ENCODE assay signal across 12 cellular contexts in the genomic region with DNA sequence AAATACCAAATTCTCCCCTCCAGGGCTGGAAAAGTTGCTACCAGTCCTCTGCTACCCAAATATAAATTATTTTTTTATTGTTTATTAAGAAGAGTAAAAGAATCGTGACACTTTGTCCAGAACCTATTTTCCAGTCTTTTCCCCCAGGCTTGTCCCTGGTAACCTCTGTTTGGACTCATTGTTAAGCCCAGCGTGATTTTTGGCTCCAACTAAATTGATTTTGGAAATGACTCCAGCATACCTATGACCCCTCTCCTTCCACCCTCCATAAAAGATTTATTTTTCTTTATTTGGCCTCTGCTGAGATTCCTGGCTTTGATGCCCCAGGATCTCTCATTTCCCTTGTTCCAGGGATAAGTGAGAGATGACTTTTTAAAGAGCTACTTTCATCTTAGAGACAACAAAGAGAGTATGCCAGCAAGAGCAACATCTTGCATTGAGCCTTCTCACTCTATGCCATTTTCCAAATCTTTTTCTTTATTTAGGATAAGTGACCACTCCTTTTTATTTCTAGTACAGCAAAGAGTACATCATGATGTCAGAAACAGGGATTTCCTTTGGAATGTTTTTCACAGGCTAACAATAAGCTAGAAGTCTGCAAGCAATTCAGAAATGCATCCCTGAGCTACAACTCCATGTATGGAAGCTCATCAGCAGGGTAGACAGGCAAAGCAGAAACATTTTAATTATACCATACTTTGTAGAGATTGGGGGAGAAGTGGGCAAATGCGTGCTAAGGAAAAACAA.
DNase-seq lines count a peak whose midpoint lies in the region; ATAC-seq and TF ChIP-seq lines count a peak whose summit lies in the region.
"Had no signal": no experiment of that assay in that cellular context is flagged by ENCODE, and none has a peak within 500 bp of the region (broad histone marks: within the 10 kb centered on the region; RNA-seq: fewer than 3 reads in every experiment).

No MANE protein-coding gene starts in this region.

- no peaks in the 10 kb centered on the region for H3K9me3 ChIP-seq in osteoblast (ENCODE audit: low read depth, low read length)
- H3K9me3 ChIP-seq: right lobe of liver had no signal

- H3K4me3 ChIP-seq in GM23338 (no peak overlapping the region), fibroblast of the aortic adventitia (ENCODE audit: low read depth, low read length) (no peak overlapping the region), osteoblast (ENCODE audit: insufficient read depth, low read length) (no peak overlapping the region)
- H3K4me3 ChIP-seq: PC-9, right lobe of liver had no signal

- no peaks in the 10 kb centered on the region for H3K9me3 Mint-ChIP-seq in GM23338
- no peaks in the 10 kb centered on the region for H3K9me3 Mint-ChIP-seq in activated CD4-positive, alpha-beta memory T cell treated with anti-CD3 and anti-CD28 coated beads, Interleukin-2, amount 10 ng/mL, durations not matched to agents 7 days and 5 days

- CTCF ChIA-PET in activated CD4-positive, alpha-beta memory T cell treated with anti-CD3 and anti-CD28 coated beads, Interleukin-2, amount 10 ng/mL, durations not matched to agents 7 days and 5 days (lab: Charles Lee) = interaction anchor here (1.0 to 2.4 kb wide), 7 partner anchors 12 to 510 kb away, joined by 3 to 12 read pairs (median 4); no protein-coding TSS in a partner anchor

- no peaks in the 10 kb centered on the region for H3F3A ChIP-seq in GM23338 (replicated peaks; ENCODE audit: low read depth)

- ATAC-seq in GM23338 (no peak), GM19035 (IDR thresholded peaks at IDR 0.05; ENCODE audit: unreplicated experiment) (no peak)
- ATAC-seq: left colon had no signal

- H4K20me1 ChIP-seq in GM23338 (replicated peaks; ENCODE audit: insufficient read depth) = no peaks in the 10 kb centered on the region
- H4K20me1 ChIP-seq in osteoblast (ENCODE audit: insufficient read depth, low read length) = no peaks in the 10 kb centered on the region

- no peaks in the 10 kb centered on the region for H3K36me3 Mint-ChIP-seq in GM23338 (ENCODE audit: low read depth)
- H3K36me3 Mint-ChIP-seq in activated CD4-positive, alpha-beta memory T cell treated with anti-CD3 and anti-CD28 coated beads, Interleukin-2, amount 10 ng/mL, durations not matched to agents 7 days and 5 days (ENCODE audit: low read depth) = peaks cover 95% of the 10 kb centered on the region

- H3K4me2 ChIP-seq in GM23338 (no peak overlapping the region), osteoblast (ENCODE audit: insufficient read depth, low read length) (no peak overlapping the region)
- H3K4me2 ChIP-seq: PC-9 had no signal

- H3K4me1 ChIP-seq in GM23338 (ENCODE audit: insufficient read depth) (peaks cover 26% of the 10 kb centered on the region), osteoblast (ENCODE audit: insufficient read depth, low read length) (peaks cover 11% of the 10 kb centered on the region)

- H3K27ac Mint-ChIP-seq in GM23338 = no peak overlapping the region
- peak overlapping the region; percentile 91 for H3K27ac Mint-ChIP-seq in activated CD4-positive, alpha-beta memory T cell treated with anti-CD3 and anti-CD28 coated beads, Interleukin-2, amount 10 ng/mL, durations not matched to agents 7 days and 5 days

- H3K27ac ChIP-seq in GM23338 (ENCODE audit: low read depth) (no peak overlapping the region), osteoblast (ENCODE audit: low read depth, low read length) (no peak overlapping the region)
- H3K27ac ChIP-seq: PC-9, right lobe of liver had no signal

- no peaks in the 10 kb centered on the region for H3K27me3 ChIP-seq in GM23338 (ENCODE audit: insufficient read depth)
- H3K27me3 ChIP-seq in osteoblast (ENCODE audit: insufficient read depth, low read length) = peaks cover 3% of the 10 kb centered on the region
- H3K27me3 ChIP-seq: right lobe of liver had no signal

- no peaks in the 10 kb centered on the region for H3K36me3 ChIP-seq in GM23338 (ENCODE audit: insufficient read depth)
- H3K36me3 ChIP-seq in osteoblast (ENCODE audit: insufficient read depth, low read length) = no peaks in the 10 kb centered on the region
- H3K36me3 ChIP-seq: right lobe of liver had no signal

- POLR2A ChIA-PET in activated CD4-positive, alpha-beta memory T cell treated with anti-CD3 and anti-CD28 coated beads, Interleukin-2, amount 10 ng/mL, durations not matched to agents 7 days and 5 days (lab: Charles Lee) = interaction anchor here (1.1 to 41.9 kb wide), 7 partner anchors 2 to 44 kb away, joined by 6 to 1110 read pairs (median 559); no protein-coding TSS in a partner anchor

- DNase-seq in GM23338 (ENCODE audit: low spot score) = no peak
- DNase-seq in activated CD4-positive, alpha-beta memory T cell treated with anti-CD3 and anti-CD28 coated beads, Interleukin-2, amount 10 ng/mL, durations not matched to agents 7 days and 5 days = no peak
- peak; percentile 22 for DNase-seq in fibroblast of the aortic adventitia (ENCODE audit: low read depth)
- DNase-seq in smooth muscle cell of the brain vasculature (ENCODE audit: low read depth, low spot score) = peak; percentile 41
- no peak for DNase-seq in NCI-H524 treated with DMSO at 0.1 percent for 48 hours (lab: John Stamatoyannopoulos, UW)
- DNase-seq in osteoblast (ENCODE audit: insufficient read length, low spot score, missing footprints) = no peak
- DNase-seq in effector CD4-positive, alpha-beta T cell = no peak
- DNase-seq: left colon, NCI-H1930, PC-9, right lobe of liver had no signal

- H3K9me2 ChIP-seq in GM23338 (ENCODE audit: insufficient read depth) = peaks cover 12% of the 10 kb centered on the region; the same call in 1 of the 2 replicates

- no peaks in the 10 kb centered on the region for H3K79me2 ChIP-seq in GM23338 (replicated peaks; ENCODE audit: insufficient read depth)
- no peaks in the 10 kb centered on the region for H3K79me2 ChIP-seq in osteoblast (ENCODE audit: insufficient read depth, low read length)

- TF ChIP-seq CTCF in GM23338 (conservative IDR thresholded peaks at IDR 0.05; ENCODE audit: low read depth in 2 of 2) (no peak), fibroblast of the aortic adventitia (IDR thresholded peaks at IDR 0.05; ENCODE audit: insufficient read depth, low read length) (no peak), osteoblast (IDR thresholded peaks at IDR 0.05; ENCODE audit: extremely low read depth, low read depth, low read length) (no peak)

- no peak overlapping the region for H3K4me3 Mint-ChIP-seq in GM23338
- H3K4me3 Mint-ChIP-seq in activated CD4-positive, alpha-beta memory T cell treated with anti-CD3 and anti-CD28 coated beads, Interleukin-2, amount 10 ng/mL, durations not matched to agents 7 days and 5 days = peak overlapping the region; percentile 83

- peaks cover 1% of the 10 kb centered on the region for H3K27me3 Mint-ChIP-seq in GM23338 (ENCODE audit: insufficient read depth, low read depth, poor library complexity)
- no peaks in the 10 kb centered on the region for H3K27me3 Mint-ChIP-seq in activated CD4-positive, alpha-beta memory T cell treated with anti-CD3 and anti-CD28 coated beads, Interleukin-2, amount 10 ng/mL, durations not matched to agents 7 days and 5 days

- H2AFZ ChIP-seq in GM23338 = peak overlapping the region; percentile 70; the same call in 1 of the 2 replicates
- no peak overlapping the region for H2AFZ ChIP-seq in osteoblast (ENCODE audit: low read length)
- H2AFZ ChIP-seq: PC-9 had no signal

- peaks cover 47% of the 10 kb centered on the region for H3K4me1 Mint-ChIP-seq in GM23338
- H3K4me1 Mint-ChIP-seq in activated CD4-positive, alpha-beta memory T cell treated with anti-CD3 and anti-CD28 coated beads, Interleukin-2, amount 10 ng/mL, durations not matched to agents 7 days and 5 days = peaks cover 94% of the 10 kb centered on the region

TF ChIP-seq in GM23338, 12 proteins besides CTCF, POLR2A, EP300 and RAD21 (continues in another document):
- TF ChIP-seq ETS1 (IDR thresholded peaks at IDR 0.05) (no peak), NANOG (IDR thresholded peaks at IDR 0.05; ENCODE audit: borderline replicate concordance) (no peak), STAT1 (IDR thresholded peaks at IDR 0.05; ENCODE audit: unreplicated experiment) (no peak)

Comparison
In these comparisons a context has a peak if more than half of its experiments do, and no peak if none do; other contexts are left out.
1. DNase-seq: peak in fibroblast of the aortic adventitia (single experiment) and smooth muscle cell of the brain vasculature (single experiment); none in GM23338 (single experiment), activated CD4-positive, alpha-beta memory T cell treated with anti-CD3 and anti-CD28 coated beads, Interleukin-2, amount 10 ng/mL, durations not matched to agents 7 days and 5 days (single experiment), NCI-H524 treated with DMSO at 0.1 percent for 48 hours (single experiment), osteoblast (single experiment) and effector CD4-positive, alpha-beta T cell (single experiment).